ENCODE assay signal across 20 cellular contexts in the genomic region with DNA sequence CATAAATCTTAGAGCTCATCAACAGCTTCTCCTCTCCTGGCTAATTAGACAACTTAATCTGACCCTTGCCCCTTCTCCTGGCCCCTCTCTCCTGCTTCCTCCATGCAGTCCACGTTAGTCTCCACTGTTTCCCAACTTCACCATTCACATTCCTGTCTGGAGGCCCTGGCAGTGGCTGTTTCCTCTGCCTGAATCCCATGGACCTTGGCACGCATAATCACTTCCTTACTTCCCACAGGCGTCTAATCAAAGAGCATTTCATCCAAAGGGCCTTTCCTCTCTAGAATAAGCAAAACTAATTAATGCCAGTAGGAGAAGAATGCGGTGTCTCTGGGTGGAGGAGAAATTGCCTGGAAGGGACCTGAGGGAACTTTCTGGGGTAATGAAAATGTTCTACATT. TPM values are rescaled to one million over a fixed set of nuclear protein-coding genes. Genes with fewer than 3 reads are reported as not detected.
DNase-seq lines count a peak whose midpoint lies in the region; ATAC-seq, FAIRE-seq and TF ChIP-seq lines count a peak whose summit lies in the region.
"Had no signal": no experiment of that assay in that cellular context is flagged by ENCODE, and none has a peak within 500 bp of the region (broad histone marks: within the 10 kb centered on the region; RNA-seq: fewer than 3 reads in every experiment).

No MANE protein-coding gene starts in this region.

- no peak for TF ChIP-seq EP300 in HepG2 (IDR thresholded peaks at IDR 0.05; ENCODE audit: low read depth in 2 of 2, low read length in 2 of 2)
- TF ChIP-seq EP300 in HepG2 (CRISPR knock-in tag; IDR thresholded peaks at IDR 0.05; ENCODE audit: borderline replicate concordance) = no peak

- no peak overlapping the region for H3K9ac ChIP-seq in HepG2 (ENCODE audit: insufficient read depth, low read depth, low read length)

- POLR2A ChIA-PET in HepG2 (lab: Yijun Ruan, JAX) = interaction anchor here (1.3 kb wide), 1 partner anchor 16 kb away, joined by 4 read pairs; a partner anchor contains a TSS

- no peaks in the 10 kb centered on the region for H3K36me3 Mint-ChIP-seq in progenitor cell of endocrine pancreas (ENCODE audit: insufficient read depth)
- H3K36me3 Mint-ChIP-seq in glutamatergic neuron (ENCODE audit: unreplicated experiment) = no peaks in the 10 kb centered on the region

- H3K27ac Mint-ChIP-seq in progenitor cell of endocrine pancreas (peak overlapping the region; percentile 62), glutamatergic neuron (ENCODE audit: unreplicated experiment) (no peak overlapping the region)
- H3K27ac Mint-ChIP-seq: CD4-positive, alpha-beta T cell; GM23338 had no signal

- no peak overlapping the region for H3K4me3 Mint-ChIP-seq in progenitor cell of endocrine pancreas (ENCODE audit: low read depth)
- no peak overlapping the region for H3K4me3 Mint-ChIP-seq in glutamatergic neuron (ENCODE audit: unreplicated experiment)
- H3K4me3 Mint-ChIP-seq: CD4-positive, alpha-beta T cell; GM23338 had no signal

- peaks cover 6% of the 10 kb centered on the region for H3K27me3 Mint-ChIP-seq in progenitor cell of endocrine pancreas
- H3K27me3 Mint-ChIP-seq in glutamatergic neuron (ENCODE audit: unreplicated experiment) = peaks cover 6% of the 10 kb centered on the region

- H3K79me2 ChIP-seq in HepG2 (ENCODE audit: insufficient read depth, low read length) = no peaks in the 10 kb centered on the region

- intact Hi-C loops in HepG2 (cut with micrococcal nuclease; ENCODE audit: unreplicated experiment) (no loop called here), right lobe of liver (cut with DNase I) (no loop called here)

- H3K9me3 Mint-ChIP-seq in progenitor cell of endocrine pancreas (ENCODE audit: low read depth) = peaks cover 8% of the 10 kb centered on the region
- H3K9me3 Mint-ChIP-seq in glutamatergic neuron (ENCODE audit: unreplicated experiment) = no peaks in the 10 kb centered on the region

- FAIRE-seq in HepG2 (lab: Jason Lieb, UNC) = no peak
- FAIRE-seq: A549, D721Med, G401.6, GM12891, GM19239, H54 had no signal

- 24% methylated on average over 4 of the region's 4 CpGs for WGBS in HepG2 (ENCODE audit: low lambda C conversion rate)
- 59% methylated on average over 4 of the region's 4 CpGs for WGBS in right lobe of liver (ENCODE audit: insufficient coverage, low coverage, low lambda C conversion rate, missing lambda C conversion rate)

- H3K36me3 ChIP-seq in HepG2 (replicated peaks in 1 of 2; ENCODE audit: control insufficient read depth in 1 of 2, insufficient read depth in 2 of 2, low read length in 2 of 2) = no peaks in the 10 kb centered on the region
- H3K36me3 ChIP-seq in right lobe of liver = no peaks in the 10 kb centered on the region

- TF ChIP-seq CTCF in HepG2 (CRISPR knock-in tag; IDR thresholded peaks at IDR 0.05) (no peak), right lobe of liver (IDR thresholded peaks at IDR 0.05) (no peak), progenitor cell of endocrine pancreas (IDR thresholded peaks at IDR 0.05; ENCODE audit: unreplicated experiment) (no peak), glutamatergic neuron (IDR thresholded peaks at IDR 0.05; ENCODE audit: partially characterized antibody, unreplicated experiment) (no peak)

- H3K27ac ChIP-seq in HepG2 (ENCODE audit: extremely low read length, insufficient read depth, low read length) (no peak overlapping the region), right lobe of liver (no peak overlapping the region)
- H3K27ac ChIP-seq: 22Rv1, A549, C4-2B had no signal

- H4K20me1 ChIP-seq in HepG2 (ENCODE audit: insufficient read depth, low read length) = no peaks in the 10 kb centered on the region

- TF ChIP-seq POLR2A in HepG2 (IDR thresholded peaks at IDR 0.05; ENCODE audit: insufficient read depth in 1 of 2, low read depth in 2 of 2, low read length in 2 of 2) (no peak), right lobe of liver (IDR thresholded peaks at IDR 0.05) (no peak)

- peaks cover 2% of the 10 kb centered on the region for H3K4me1 Mint-ChIP-seq in progenitor cell of endocrine pancreas (ENCODE audit: low read depth)
- no peaks in the 10 kb centered on the region for H3K4me1 Mint-ChIP-seq in glutamatergic neuron (ENCODE audit: low read depth, unreplicated experiment)

- in situ Hi-C loops in HepG2 (cut with HindIII; ENCODE audit: extremely low pct_ligation_motif_present, low pct_unique_long_range_greater_than_20kb) = no loop called here

- peak; percentile 79 for ATAC-seq in HepG2
- ATAC-seq in right lobe of liver = no peak
- ATAC-seq in GM19452 (IDR thresholded peaks at IDR 0.05; ENCODE audit: unreplicated experiment) = no peak
- ATAC-seq: A549, GM23338 had no signal

- H3K27me3 ChIP-seq in HepG2 (ENCODE audit: control insufficient read depth in 1 of 2, insufficient read depth in 2 of 2, low read length in 2 of 2) (no peaks in the 10 kb centered on the region), right lobe of liver (no peaks in the 10 kb centered on the region)

- CTCF ChIA-PET in HepG2 (lab: Yijun Ruan, JAX; ENCODE audit: low intra/inter-chr PET ratio, low total read pairs) = no interaction called here

- H3K9me3 ChIP-seq in HepG2 (ENCODE audit: low read length) (0 out of 2 replicates have a peak, but pooled peaks cover 7% of the 10 kb centered on the region), right lobe of liver (no peaks in the 10 kb centered on the region)
- H3K9me3 ChIP-seq: Caco-2 had no signal

- peak overlapping the region; percentile 10; the same call in 1 of the 2 replicates for H3K4me2 ChIP-seq in HepG2 (ENCODE audit: low read depth, low read length)
- H3K4me2 ChIP-seq: A549, GM23338 had no signal

- H3K4me1 ChIP-seq in HepG2 (ENCODE audit: insufficient read depth, low read length) (peaks cover 28% of the 10 kb centered on the region), right lobe of liver (no peaks in the 10 kb centered on the region)
- H3K4me1 ChIP-seq: A549, Caco-2 had no signal

- no peak overlapping the region for H2AFZ ChIP-seq in HepG2 (ENCODE audit: low read length)
- H2AFZ ChIP-seq: GM23338 had no signal

- DNase-seq in HepG2 (ENCODE audit: low spot score) (peak; percentile 51), right lobe of liver (no peak), fibroblast of peridontal ligament (ENCODE audit: extremely low read depth) (peak; percentile 10), progenitor cell of endocrine pancreas (ENCODE audit: low spot score, unreplicated experiment) (no peak), glutamatergic neuron (no peak), NCI-H510A treated with DMSO at 0.1 percent for 48 hours (lab: John Stamatoyannopoulos, UW) (no peak)
- DNase-seq: AML-193; Caco-2; CD4-positive, alpha-beta T cell; HCEC 1CT had no signal

- H3K4me3 ChIP-seq in HepG2 (replicated peaks in 1 of 3; ENCODE audit: insufficient read depth in 1 of 3, low read depth in 2 of 3, low read length in 3 of 3) (no peak overlapping the region), right lobe of liver (no peak overlapping the region)
- H3K4me3 ChIP-seq: A549, GM23338 had no signal

- TF ChIP-seq RAD21 in HepG2 (CRISPR knock-in tag; IDR thresholded peaks at IDR 0.05) = no peak

- BruUV-seq in HepG2 (replicated peaks; lab: Mats Ljungman, UMichigan) = no TSS peak

TF ChIP-seq in HepG2, 621 proteins besides CTCF, POLR2A, EP300 and RAD21 (continues in another document):
- TF ChIP-seq, protein P1, sequence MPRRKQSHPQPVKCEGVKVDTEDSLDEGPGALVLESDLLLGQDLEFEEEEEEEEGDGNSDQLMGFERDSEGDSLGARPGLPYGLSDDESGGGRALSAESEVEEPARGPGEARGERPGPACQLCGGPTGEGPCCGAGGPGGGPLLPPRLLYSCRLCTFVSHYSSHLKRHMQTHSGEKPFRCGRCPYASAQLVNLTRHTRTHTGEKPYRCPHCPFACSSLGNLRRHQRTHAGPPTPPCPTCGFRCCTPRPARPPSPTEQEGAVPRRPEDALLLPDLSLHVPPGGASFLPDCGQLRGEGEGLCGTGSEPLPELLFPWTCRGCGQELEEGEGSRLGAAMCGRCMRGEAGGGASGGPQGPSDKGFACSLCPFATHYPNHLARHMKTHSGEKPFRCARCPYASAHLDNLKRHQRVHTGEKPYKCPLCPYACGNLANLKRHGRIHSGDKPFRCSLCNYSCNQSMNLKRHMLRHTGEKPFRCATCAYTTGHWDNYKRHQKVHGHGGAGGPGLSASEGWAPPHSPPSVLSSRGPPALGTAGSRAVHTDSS (CRISPR knock-in tag; conservative IDR thresholded peaks at IDR 0.05) = no peak
- no peak for TF ChIP-seq ZSCAN25 (CRISPR knock-in tag; IDR thresholded peaks at IDR 0.05)

RNA-seq across cellular contexts. Expression of a gene that starts 16.4 kb away (rescaled TPM):
- total RNA-seq in HepG2 (2016; rRNA removed; fragmentation: Illumina TruSeq; extraction: Trizol) = 171 and 256 TPM in 2 replicates
- 45.6 and 51.1 TPM in 2 replicates for total RNA-seq in HepG2 (2016; cell fraction: cytosol; rRNA removed; fragmentation: Illumina TruSeq; extraction: Trizol; ENCODE audit: low read depth)
- total RNA-seq in HepG2 (2016; cell fraction: insoluble cytoplasmic fraction; rRNA removed; fragmentation: Illumina TruSeq; extraction: Trizol) = 169 and 245 TPM in 2 replicates
- 82.9 and 105 TPM in 2 replicates for total RNA-seq in HepG2 (2016; cell fraction: membrane; rRNA removed; fragmentation: Illumina TruSeq; extraction: Trizol)
- total RNA-seq in HepG2 (2016; cell fraction: nucleus; rRNA removed; fragmentation: Illumina TruSeq; extraction: Trizol) = 118 and 127 TPM in 2 replicates
- 72.1 and 90.3 TPM in 2 replicates for polyA plus RNA-seq in HepG2 (2011; rRNA removed)
- polyA plus RNA-seq in HepG2 (2011; cell fraction: cytosol; rRNA removed) = 47.0 and 59.7 TPM in 2 replicates
- 59.5 and 68.9 TPM in 2 replicates for polyA plus RNA-seq in HepG2 (2011; cell fraction: nucleus; rRNA removed)
- polyA plus RNA-seq in HepG2 (2012) = 84.6 and 86.2 TPM in 2 replicates
- polyA plus RNA-seq in HepG2 (2016; cell fraction: cytosol; fragmentation: Illumina TruSeq; extraction: Trizol; ENCODE audit: low read depth) = 10.5 and 11.9 TPM in 2 replicates
- 147 and 153 TPM in 2 replicates for polyA plus RNA-seq in HepG2 (2016; cell fraction: insoluble cytoplasmic fraction; fragmentation: Illumina TruSeq; extraction: Trizol; ENCODE audit: low read depth)
- 23.2 and 29.4 TPM in 2 replicates for polyA plus RNA-seq in HepG2 (2016; cell fraction: membrane; fragmentation: Illumina TruSeq; extraction: Trizol; ENCODE audit: low read depth)
- 96.3 and 98.6 TPM in 2 replicates for polyA plus RNA-seq in HepG2 (2016; cell fraction: nucleus; fragmentation: Illumina TruSeq; extraction: Trizol; ENCODE audit: insufficient read depth, low read depth)
- polyA minus RNA-seq in HepG2 (2011; rRNA and poly(A)+ RNA removed; ENCODE audit: low replicate concordance) = 14.6 and 43.6 TPM in 2 replicates
- polyA minus RNA-seq in HepG2 (2011; cell fraction: cytosol; rRNA and poly(A)+ RNA removed) = 68.8 and 71.0 TPM in 2 replicates
- 98.6 and 107 TPM in 2 replicates for polyA minus RNA-seq in HepG2 (2011; cell fraction: nucleus; rRNA and poly(A)+ RNA removed)
- total RNA-seq in right lobe of liver = 10 to 100 TPM; 18.2 to 39.5 (median 26.7) TPM
- 90.2 and 91.0 TPM in 2 replicates for total RNA-seq in progenitor cell of endocrine pancreas
- 86.2 TPM for total RNA-seq in glutamatergic neuron (ENCODE audit: unreplicated experiment)

Comparison
In these comparisons a context has a peak if more than half of its experiments do, and no peak if none do; other contexts are left out.
1. DNase-seq: peak in HepG2 (single experiment) and fibroblast of peridontal ligament (single experiment); none in right lobe of liver (0 of 3), progenitor cell of endocrine pancreas (single experiment), glutamatergic neuron (single experiment) and NCI-H510A treated with DMSO at 0.1 percent for 48 hours (single experiment).